11 cellular contexts compared by ENCODE assay signal in genomic region chr7:41695661-41696322, GRCh38. TPM values are rescaled to one million over a fixed set of nuclear protein-coding genes. Genes with fewer than 3 reads are reported as not detected.
DNase-seq lines count a peak whose midpoint lies in the region; ATAC-seq and TF ChIP-seq lines count a peak whose summit lies in the region.
"Had no signal": no experiment of that assay in that cellular context is flagged by ENCODE, and none has a peak within 500 bp of the region (broad histone marks: within the 10 kb centered on the region; RNA-seq: fewer than 3 reads in every experiment).

No MANE protein-coding gene starts in this region.

- no peak for ATAC-seq in naive thymus-derived CD4-positive, alpha-beta T cell
- no peak for ATAC-seq in HG03432 (IDR thresholded peaks at IDR 0.05; ENCODE audit: unreplicated experiment)
- ATAC-seq: activated CD8-positive, alpha-beta memory T cell treated with anti-CD3 and anti-CD28 coated beads, Interleukin-2, amount 10 ng/mL, durations not matched to agents 7 days and 5 days had no signal

- peak overlapping the region; percentile 84 for H3K4me3 ChIP-seq in WI38 (ENCODE audit: low read depth, low read length)
- H3K4me3 ChIP-seq in fibroblast of villous mesenchyme (ENCODE audit: low read depth, low read length) = peak overlapping the region; percentile 60
- H3K4me3 ChIP-seq in trophoblast cell (ENCODE audit: low read depth, low read length) = no peak overlapping the region
- H3K4me3 ChIP-seq in colonic mucosa = no peak overlapping the region
- H3K4me3 ChIP-seq in naive thymus-derived CD4-positive, alpha-beta T cell (ENCODE audit: low read length) = no peak overlapping the region
- H3K4me3 ChIP-seq: GM12878 had no signal

- no peak overlapping the region for H2BK120ac ChIP-seq in trophoblast cell (ENCODE audit: insufficient read depth, low read length, poor library complexity)

- peak overlapping the region; percentile 29 for H3K4ac ChIP-seq in trophoblast cell (ENCODE audit: low read depth, low read length)

- H3K9me3 ChIP-seq in trophoblast cell (ENCODE audit: insufficient read depth, low read depth, low read length) (no peaks in the 10 kb centered on the region), colonic mucosa (no peaks in the 10 kb centered on the region)
- no peaks in the 10 kb centered on the region for H3K9me3 ChIP-seq in naive thymus-derived CD4-positive, alpha-beta T cell (ENCODE audit: control insufficient read depth in 2 of 3, low read length in 3 of 3)

- no peak overlapping the region for H3K23ac ChIP-seq in trophoblast cell (ENCODE audit: low read length)

- peaks cover 0 to 6% (median 0%) of the 10 kb centered on the region in 11 donors for H3K9me3 Mint-ChIP-seq in naive thymus-derived CD4-positive, alpha-beta T cell

- peaks cover 43 to 66% (median 59%) of the 10 kb centered on the region in 5 donors for H3K27me3 Mint-ChIP-seq in naive thymus-derived CD4-positive, alpha-beta T cell

- peak overlapping the region; percentile 20 for H4K91ac ChIP-seq in trophoblast cell (ENCODE audit: low read depth, low read length)

- in situ Hi-C loops in ACHN (cut with HindIII; ENCODE audit: low pct_ligation_motif_present, low pct_unique_long_range_greater_than_20kb, low sequenced_read_pairs) = no loop called here

- H3K36me3 ChIP-seq in trophoblast cell (ENCODE audit: control insufficient read depth in 1 of 2, insufficient read depth in 2 of 2, low read length in 2 of 2) = peaks cover 2 to 13% of the 10 kb centered on the region in 2 experiments
- no peaks in the 10 kb centered on the region for H3K36me3 ChIP-seq in colonic mucosa
- H3K36me3 ChIP-seq in naive thymus-derived CD4-positive, alpha-beta T cell (ENCODE audit: control insufficient read depth in 2 of 3, insufficient read depth in 3 of 3, low read length in 3 of 3) = no peaks in the 10 kb centered on the region

- H4K12ac ChIP-seq in trophoblast cell (ENCODE audit: low read depth, low read length) = no peak overlapping the region

- H3K27me3 ChIP-seq in trophoblast cell (ENCODE audit: insufficient read depth, low read length) (no peaks in the 10 kb centered on the region), colonic mucosa (no peaks in the 10 kb centered on the region)
- H3K27me3 ChIP-seq in naive thymus-derived CD4-positive, alpha-beta T cell (ENCODE audit: control insufficient read depth in 2 of 2, insufficient read depth in 2 of 2, low read length in 2 of 2) = no peaks in the 10 kb centered on the region

- no peak overlapping the region for H3K27ac Mint-ChIP-seq in naive thymus-derived CD4-positive, alpha-beta T cell
- H3K27ac Mint-ChIP-seq: activated CD8-positive, alpha-beta memory T cell treated with anti-CD3 and anti-CD28 coated beads, Interleukin-2, amount 10 ng/mL, durations not matched to agents 7 days and 5 days had no signal

- H4K8ac ChIP-seq in trophoblast cell (ENCODE audit: low read depth, low read length) = peak overlapping the region; percentile 49

- H3K4me1 ChIP-seq in trophoblast cell (ENCODE audit: control insufficient read depth in 1 of 2, insufficient read depth in 2 of 2, low read length in 2 of 2) (peaks cover 8 to 15% of the 10 kb centered on the region in 2 experiments), colonic mucosa (no peaks in the 10 kb centered on the region)
- H3K4me1 ChIP-seq in naive thymus-derived CD4-positive, alpha-beta T cell (ENCODE audit: control insufficient read depth in 2 of 2, insufficient read depth in 2 of 2, low read length in 2 of 2) = no peaks in the 10 kb centered on the region

- intact Hi-C loops in colonic mucosa (cut with DNase I) = loop anchor here (5.0 kb wide), 1 partner anchor 1363 kb away; no protein-coding TSS in a partner anchor
- intact Hi-C loops in naive thymus-derived CD4-positive, alpha-beta T cell (cut with micrococcal nuclease) = loop anchor here in 1 of 2 donors (2.0 kb wide), 1 partner anchor 1463 kb away; no protein-coding TSS in a partner anchor

- peak; percentile 77 for DNase-seq in ACHN
- DNase-seq in fibroblast of villous mesenchyme (ENCODE audit: low read depth) = peak; percentile 90
- no peak for DNase-seq in trophoblast cell
- no peak for DNase-seq in colonic mucosa
- no peak for DNase-seq in naive thymus-derived CD4-positive, alpha-beta T cell
- no peak for DNase-seq in hypothalamus (lab: John Stamatoyannopoulos, UW)
- DNase-seq: activated CD8-positive, alpha-beta memory T cell treated with anti-CD3 and anti-CD28 coated beads, Interleukin-2, amount 10 ng/mL, durations not matched to agents 7 days and 5 days; NCI-H2081 treated with DMSO at 0.1 percent for 48 hours had no signal

- no CpG with 5 or more reads among the region's 13 CpGs for WGBS in trophoblast cell (ENCODE audit: extremely low coverage, insufficient coverage, insufficient read length)

- peaks cover 15% of the 10 kb centered on the region for H3K79me1 ChIP-seq in trophoblast cell (ENCODE audit: low read length)

- no peak overlapping the region for H3K14ac ChIP-seq in trophoblast cell (ENCODE audit: low read length)

- H3K18ac ChIP-seq in trophoblast cell (ENCODE audit: low read length) = no peak overlapping the region

- TF ChIP-seq CTCF in WI38 (IDR thresholded peaks at IDR 0.05; ENCODE audit: low read depth, low read length) = no peak
- TF ChIP-seq CTCF in fibroblast of villous mesenchyme (IDR thresholded peaks at IDR 0.05; ENCODE audit: insufficient read depth, low read depth, low read length) = no peak
- TF ChIP-seq CTCF in colonic mucosa (IDR thresholded peaks at IDR 0.05) = no peak

- no peak overlapping the region for H2BK5ac ChIP-seq in trophoblast cell (ENCODE audit: low read depth, low read length, poor library complexity)

- H2BK12ac ChIP-seq in trophoblast cell (ENCODE audit: low read length) = peak overlapping the region; percentile 3

- H3K79me2 ChIP-seq in trophoblast cell (ENCODE audit: control insufficient read depth, insufficient read depth, low read length, poor library complexity) = peaks cover 5% of the 10 kb centered on the region

- no peaks in the 10 kb centered on the region for H3K36me3 Mint-ChIP-seq in naive thymus-derived CD4-positive, alpha-beta T cell
- H3K36me3 Mint-ChIP-seq: activated CD8-positive, alpha-beta memory T cell treated with anti-CD3 and anti-CD28 coated beads, Interleukin-2, amount 10 ng/mL, durations not matched to agents 7 days and 5 days had no signal

- H3K4me3 Mint-ChIP-seq in naive thymus-derived CD4-positive, alpha-beta T cell = no peak overlapping the region
- H3K4me3 Mint-ChIP-seq: activated CD8-positive, alpha-beta memory T cell treated with anti-CD3 and anti-CD28 coated beads, Interleukin-2, amount 10 ng/mL, durations not matched to agents 7 days and 5 days had no signal

- H3K27ac ChIP-seq in trophoblast cell (ENCODE audit: low read depth, low read length) (no peak overlapping the region), colonic mucosa (no peak overlapping the region)
- no peak overlapping the region for H3K27ac ChIP-seq in naive thymus-derived CD4-positive, alpha-beta T cell (ENCODE audit: low read depth, low read length)

- no peak overlapping the region for H3K9ac ChIP-seq in trophoblast cell (ENCODE audit: low read length)
- H3K9ac ChIP-seq in colonic mucosa (ENCODE audit: low read depth in 2 of 2, low read length in 2 of 2) = no peak overlapping the region

- CTCF ChIA-PET in naive thymus-derived CD4-positive, alpha-beta T cell (lab: Charles Lee) = interaction anchor here (1.7 kb wide), 1 partner anchor 1463 kb away, joined by 4 read pairs; no protein-coding TSS in a partner anchor

- H2AK5ac ChIP-seq in trophoblast cell (ENCODE audit: low read length) = no peak overlapping the region

- H2AFZ ChIP-seq in trophoblast cell (ENCODE audit: insufficient read depth, low read length, poor library complexity) = no peak overlapping the region

- POLR2A ChIA-PET in naive thymus-derived CD4-positive, alpha-beta T cell (lab: Charles Lee) = no interaction called here

- peaks cover 0 to 8% (median 6%) of the 10 kb centered on the region in 7 donors for H3K4me1 Mint-ChIP-seq in naive thymus-derived CD4-positive, alpha-beta T cell
- H3K4me1 Mint-ChIP-seq: activated CD8-positive, alpha-beta memory T cell treated with anti-CD3 and anti-CD28 coated beads, Interleukin-2, amount 10 ng/mL, durations not matched to agents 7 days and 5 days had no signal

- peak overlapping the region; percentile 49 for H3K4me2 ChIP-seq in trophoblast cell (ENCODE audit: low read length)

RNA-seq across cellular contexts. Expression of gene INHBA, which starts 7.1 kb away (rescaled TPM):
- 65.2 and 84.7 TPM in 2 replicates for total RNA-seq in fibroblast of villous mesenchyme
- 33.1 and 34.2 TPM in 2 replicates for polyA plus RNA-seq in trophoblast cell (2013)
- under 1 TPM; 0.15 to 0.19 TPM for total RNA-seq in colonic mucosa
- total RNA-seq in naive thymus-derived CD4-positive, alpha-beta T cell = under 1 TPM in 3 of 5 experiments, not detected in 2; 0.16 to 0.34 (median 0.29) TPM
- not detected for polyA plus RNA-seq in naive thymus-derived CD4-positive, alpha-beta T cell
- total RNA-seq: activated CD8-positive, alpha-beta memory T cell treated with anti-CD3 and anti-CD28 coated beads, Interleukin-2, amount 10 ng/mL, durations not matched to agents 7 days and 5 days had no signal

Comparison
In these comparisons a context has a peak if more than half of its experiments do, and no peak if none do; other contexts are left out.
1. DNase-seq: peak in ACHN (single experiment) and fibroblast of villous mesenchyme (single experiment); none in trophoblast cell (0 of 2), colonic mucosa (single experiment), naive thymus-derived CD4-positive, alpha-beta T cell (0 of 9) and hypothalamus (0 of 51).
2. H3K4me3 ChIP-seq: peak in WI38 (single experiment) and fibroblast of villous mesenchyme (single experiment); none in trophoblast cell (single experiment), colonic mucosa (single experiment) and naive thymus-derived CD4-positive, alpha-beta T cell (single experiment).
3. RNA of gene INHBA, which starts 7.1 kb away (total RNA-seq): 65.2 to 84.7 TPM in fibroblast of villous mesenchyme; 0.15 to 0.19 TPM in colonic mucosa and 0.16 to 0.34 TPM in naive thymus-derived CD4-positive, alpha-beta T cell; every median in the first group is over 10 times any median in the second.